In genomic region chr12:6547566-6547965, GRCh38 we compare ENCODE assay signal across 1 cellular context.
TF ChIP-seq lines count a peak whose summit lies in the region.

No MANE protein-coding gene starts in this region.

TF ChIP-seq in GM12878, 131 proteins besides CTCF, POLR2A, EP300 and RAD21:
- TF ChIP-seq BCL11A (IDR thresholded peaks at IDR 0.05; ENCODE audit: low read depth, low read length): no peak
- no peak for TF ChIP-seq TBL1XR1 (IDR thresholded peaks at IDR 0.05; ENCODE audit: low read depth, low read length)
- no peak for TF ChIP-seq MAX (IDR thresholded peaks at IDR 0.05; ENCODE audit: low read depth, low read length)
- TF ChIP-seq CBX3 (IDR thresholded peaks at IDR 0.05; ENCODE audit: borderline replicate concordance, low read depth): no peak
- no peak for TF ChIP-seq ZNF207 (IDR thresholded peaks at IDR 0.05; ENCODE audit: borderline replicate concordance)
- no peak for TF ChIP-seq USF1 (IDR thresholded peaks at IDR 0.05; ENCODE audit: borderline replicate concordance, extremely low read length, insufficient read depth, low read depth, low read length)
- no peak for TF ChIP-seq CUX1 (IDR thresholded peaks at IDR 0.05; ENCODE audit: insufficient replicate concordance, low read depth, low read length)
- no peak for TF ChIP-seq NBN (IDR thresholded peaks at IDR 0.05)
- TF ChIP-seq MTA3 (IDR thresholded peaks at IDR 0.05; ENCODE audit: borderline replicate concordance, low read length): no peak
- TF ChIP-seq STAT1 (conservative IDR thresholded peaks at IDR 0.05): no peak
